ENCODE assay signal across 8 cellular contexts in the genomic region with DNA sequence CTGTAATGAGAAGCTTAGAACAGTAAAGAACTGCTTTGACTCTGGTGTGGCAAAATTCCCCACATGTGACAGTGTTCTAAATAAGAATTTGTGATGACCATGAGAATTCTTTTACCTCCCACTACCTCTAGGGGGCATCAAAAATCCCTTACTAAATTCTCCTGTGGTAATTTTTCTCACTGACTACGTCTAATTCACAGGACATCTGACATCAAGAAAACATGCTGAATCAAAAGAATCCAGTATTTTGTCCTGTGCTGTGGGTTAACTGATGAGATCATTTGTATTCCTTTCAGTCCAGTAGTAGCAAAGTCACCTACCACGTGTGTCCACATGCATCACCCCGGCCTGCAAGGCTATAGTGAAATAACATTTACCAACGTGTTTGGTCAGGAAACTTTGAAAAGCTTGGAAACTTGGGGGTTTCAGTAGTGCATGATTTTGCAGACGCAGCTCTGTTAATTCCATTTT.
DNase-seq lines count a peak whose midpoint lies in the region; ATAC-seq and TF ChIP-seq lines count a peak whose summit lies in the region.

No MANE protein-coding gene starts in this region.

- DNase-seq in CD14-positive monocyte (ENCODE audit: low spot score) (no peak), NCI-H1048 (lab: John Stamatoyannopoulos, UW) (peak; percentile 23), brain microvascular endothelial cell (peak; percentile 39), kidney glomerular epithelial cell (lab: John Stamatoyannopoulos, UW) (peak; percentile 27), occipital lobe (lab: John Stamatoyannopoulos, UW) (no peak), T-helper 9 cell (no peak), T-helper 17 cell (no peak)

- in situ Hi-C loops in brain microvascular endothelial cell (cut with HindIII; ENCODE audit: low pct_ligation_motif_present, low sequenced_read_pairs), result no loop called here

- H3K27me3 Mint-ChIP-seq in CD14-positive monocyte (ENCODE audit: low read depth in 3 of 3) (peaks cover 0 to 1% (median 0%) of the 10 kb centered on the region in 3 donors), T-helper 17 cell (no peaks in the 10 kb centered on the region)

- H3K9me3 ChIP-seq in T-helper 17 cell (ENCODE audit: control insufficient read depth, low read length, poor library complexity, severe bottlenecking), result no peaks in the 10 kb centered on the region

- H3K9me3 Mint-ChIP-seq in CD14-positive monocyte, result no peaks in the 10 kb centered on the region

- H3K27ac Mint-ChIP-seq in CD14-positive monocyte, result no peak overlapping the region
- no peak overlapping the region for H3K27ac Mint-ChIP-seq in T-helper 17 cell

- intact Hi-C loops in CD14-positive monocyte (cut with micrococcal nuclease), result no loop called here

- H3K4me1 Mint-ChIP-seq in CD14-positive monocyte (no peaks in the 10 kb centered on the region), T-helper 17 cell (no peaks in the 10 kb centered on the region)

- H3K27ac ChIP-seq in brain microvascular endothelial cell, result no peak overlapping the region

- H3K36me3 Mint-ChIP-seq in CD14-positive monocyte (peaks cover 9 to 17% of the 10 kb centered on the region in 2 donors), T-helper 17 cell (ENCODE audit: low read depth) (peaks cover 2% of the 10 kb centered on the region)

- TF ChIP-seq CTCF in CD14-positive monocyte (IDR thresholded peaks at IDR 0.05), result peak; percentile 85
- peak; percentile 63 for TF ChIP-seq CTCF in brain microvascular endothelial cell (IDR thresholded peaks at IDR 0.05; ENCODE audit: low read depth, low read length, missing control alignments)

- ATAC-seq in GM18868 (IDR thresholded peaks at IDR 0.05; ENCODE audit: unreplicated experiment) (peak; percentile 73), T-helper 17 cell (no peak)

- H3K4me3 ChIP-seq in brain microvascular endothelial cell (ENCODE audit: low read depth, low read length), result no peak overlapping the region

- H3K27me3 ChIP-seq in brain microvascular endothelial cell (replicated peaks), result no peaks in the 10 kb centered on the region

- H3K36me3 ChIP-seq in brain microvascular endothelial cell (replicated peaks), result peaks cover 2% of the 10 kb centered on the region

- no peak overlapping the region for H3K4me3 Mint-ChIP-seq in CD14-positive monocyte
- H3K4me3 Mint-ChIP-seq in T-helper 17 cell, result no peak overlapping the region

Comparison
In these comparisons a context has a peak if more than half of its experiments do, and no peak if none do; other contexts are left out.
1. DNase-seq: peak in NCI-H1048 (single experiment), brain microvascular endothelial cell (single experiment) and kidney glomerular epithelial cell (single experiment); none in CD14-positive monocyte (single experiment), occipital lobe (single experiment), T-helper 9 cell (single experiment) and T-helper 17 cell (0 of 3).